In the genomic region with DNA sequence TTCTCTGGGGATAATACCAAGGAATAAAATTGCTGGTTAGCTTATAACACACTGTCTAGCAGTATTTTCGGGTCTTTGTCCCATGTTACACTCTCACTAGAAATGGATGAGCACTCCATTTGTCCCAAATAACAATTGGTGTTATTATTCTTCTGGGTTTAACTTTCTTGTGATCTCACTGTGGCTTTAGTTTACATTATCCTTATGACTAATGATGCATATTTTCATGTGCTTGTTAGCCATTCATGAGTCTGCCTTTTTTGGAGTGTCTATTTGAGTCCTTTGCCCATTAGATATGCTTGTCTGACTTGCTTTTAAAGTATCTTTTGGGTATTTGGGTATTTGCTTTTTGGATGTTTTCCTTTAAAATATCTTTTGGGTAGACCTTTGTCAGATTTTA, we compare ENCODE assay signal across 17 cellular contexts.
"Had no signal": no experiment of that assay in that cellular context is flagged by ENCODE, and none has a peak within 500 bp of the region (broad histone marks: within the 10 kb centered on the region; RNA-seq: fewer than 3 reads in every experiment).

No MANE protein-coding gene starts in this region.

- ATAC-seq: activated CD4-positive, alpha-beta T cell treated with anti-CD3 and anti-CD28 coated beads for 36 hours; activated CD8-positive, alpha-beta T cell treated with anti-CD3 and anti-CD28 coated beads, Interleukin-2, amount 10 ng/mL, durations not matched to agents 7 days and 5 days; body of pancreas; heart right ventricle; sciatic nerve; stimulated activated naive CD8-positive, alpha-beta T cell treated with anti-CD3 and anti-CD28 coated beads, Interleukin-15, Interleukin-2, amounts not matched to agents 100 U/mL and 50 U/mL, for 24 hours had no signal

- H3K4me1 ChIP-seq: body of pancreas, heart right ventricle, left ventricle myocardium inferior, upper lobe of left lung had no signal

- H3K27ac ChIP-seq: body of pancreas, heart right ventricle, left ventricle myocardium inferior, upper lobe of left lung, VCaP had no signal

- DNase-seq: activated CD4-positive, alpha-beta T cell treated with anti-CD3 and anti-CD28 coated beads for 36 hours; activated CD8-positive, alpha-beta memory T cell treated with anti-CD3 and anti-CD28 coated beads, Interleukin-2, amount 50 U/mL, for 48 hours; activated CD8-positive, alpha-beta T cell treated with anti-CD3 and anti-CD28 coated beads, Interleukin-2, amount 10 ng/mL, durations not matched to agents 7 days and 5 days; activated naive CD4-positive, alpha-beta T cell; body of pancreas; dermis blood vessel endothelial cell; erythroblast; heart right ventricle; islet precursor cell; left ventricle myocardium inferior; stimulated activated CD4-positive, alpha-beta T cell treated with anti-CD3 and anti-CD28 coated beads, Interleukin-2, amount 100 ng/mL, for 24 hours; stimulated activated naive CD8-positive, alpha-beta T cell treated with anti-CD3 and anti-CD28 coated beads, Interleukin-15, Interleukin-2, amounts not matched to agents 100 U/mL and 50 U/mL, for 24 hours; T1000; upper lobe of left lung had no signal

- H3K4me1 Mint-ChIP-seq: activated CD4-positive, alpha-beta T cell treated with anti-CD3 and anti-CD28 coated beads for 36 hours had no signal

- H3K4me3 Mint-ChIP-seq: activated CD4-positive, alpha-beta T cell treated with anti-CD3 and anti-CD28 coated beads for 36 hours; activated CD8-positive, alpha-beta T cell treated with anti-CD3 and anti-CD28 coated beads, Interleukin-2, amount 10 ng/mL, durations not matched to agents 7 days and 5 days; activated T-helper 1 cell treated with anti-CD3 and anti-CD28 coated beads, Interleukin-12 subunit alpha, Interleukin-12 subunit beta, Interleukin-2, Interleukin-4 antibody, amounts not matched to agents 30 ng/mL and 10 ng/mL and 1 ng/mL, durations not matched to agents 14 hours and 24 hours and 36 hours had no signal

- H3K36me3 ChIP-seq: heart right ventricle, left ventricle myocardium inferior, upper lobe of left lung had no signal

- H3K4me3 ChIP-seq: body of pancreas, heart right ventricle, left ventricle myocardium inferior, upper lobe of left lung had no signal

- H3K27ac Mint-ChIP-seq: activated CD4-positive, alpha-beta T cell treated with anti-CD3 and anti-CD28 coated beads for 36 hours; activated CD8-positive, alpha-beta T cell treated with anti-CD3 and anti-CD28 coated beads, Interleukin-2, amount 10 ng/mL, durations not matched to agents 7 days and 5 days; activated T-helper 1 cell treated with anti-CD3 and anti-CD28 coated beads, Interleukin-12 subunit alpha, Interleukin-12 subunit beta, Interleukin-2, Interleukin-4 antibody, amounts not matched to agents 30 ng/mL and 10 ng/mL and 1 ng/mL, durations not matched to agents 14 hours and 24 hours and 36 hours had no signal

- H3K27me3 Mint-ChIP-seq: activated CD4-positive, alpha-beta T cell treated with anti-CD3 and anti-CD28 coated beads for 36 hours had no signal

- H3K9me3 ChIP-seq: body of pancreas, heart right ventricle, left ventricle myocardium inferior, upper lobe of left lung had no signal

- H3K27me3 ChIP-seq: body of pancreas, heart right ventricle, upper lobe of left lung had no signal
